29 cellular contexts compared by ENCODE assay signal in genomic region chr14:94655169-94655710, GRCh38. TPM values are rescaled to one million over a fixed set of nuclear protein-coding genes. Genes with fewer than 3 reads are reported as not detected.
"Had no signal": no experiment of that assay in that cellular context is flagged by ENCODE, and none has a peak within 500 bp of the region (broad histone marks: within the 10 kb centered on the region; RNA-seq: fewer than 3 reads in every experiment).

No MANE protein-coding gene starts in this region.

- H3K27ac ChIP-seq: colonic mucosa, dorsolateral prefrontal cortex, gastroesophageal sphincter, hepatocyte, psoas muscle, spleen had no signal

- H3K27me3 ChIP-seq: adrenal gland, body of pancreas, colonic mucosa, dorsolateral prefrontal cortex, hepatocyte, pancreas, testis had no signal

- ATAC-seq: activated CD8-positive, alpha-beta memory T cell treated with anti-CD3 and anti-CD28 coated beads, Interleukin-2, amount 10 ng/mL, durations not matched to agents 7 days and 5 days; activated CD8-positive, alpha-beta T cell treated with anti-CD3 and anti-CD28 coated beads for 36 hours; gastroesophageal sphincter; psoas muscle; stimulated activated naive CD8-positive, alpha-beta T cell treated with anti-CD3 and anti-CD28 coated beads, Interleukin-15, Interleukin-2, amounts not matched to agents 100 U/mL and 50 U/mL, for 24 hours; WTC11 had no signal

- DNase-seq: activated CD4-positive, alpha-beta T cell treated with anti-CD3 and anti-CD28 coated beads, Interleukin-2, amount 50 U/mL, for 1 hour; activated CD8-positive, alpha-beta memory T cell treated with anti-CD3 and anti-CD28 coated beads, Interleukin-2, amount 10 ng/mL, durations not matched to agents 7 days and 5 days; activated CD8-positive, alpha-beta T cell treated with anti-CD3 and anti-CD28 coated beads for 36 hours; activated effector memory CD4-positive, alpha-beta T cell treated with anti-CD3 and anti-CD28 coated beads, Interleukin-2, amount 50 U/mL, for 16 hours; activated naive CD4-positive, alpha-beta T cell treated with anti-CD3 and anti-CD28 coated beads for 36 hours; activated naive CD8-positive, alpha-beta T cell treated with anti-CD3 and anti-CD28 coated beads for 36 hours; aorta; cerebellar nuclear complex; colonic mucosa; dorsolateral prefrontal cortex; effector memory CD4-positive, alpha-beta T cell; erythroblast; islet precursor cell; naive B cell; nucleus accumbens; pancreas; psoas muscle; spleen; stimulated activated CD4-positive, alpha-beta T cell treated with anti-CD3 and anti-CD28 coated beads, Interleukin-2, amount 100 ng/mL, for 48 hours; stimulated activated naive CD8-positive, alpha-beta T cell treated with anti-CD3 and anti-CD28 coated beads, Interleukin-15, Interleukin-2, amounts not matched to agents 100 U/mL and 50 U/mL, for 24 hours; T-helper 2 cell; testis had no signal

- H3K4me3 ChIP-seq: adrenal gland, body of pancreas, colonic mucosa, dorsolateral prefrontal cortex, gastroesophageal sphincter, hepatocyte, pancreas, psoas muscle, spleen, testis had no signal

- H3K36me3 ChIP-seq: adrenal gland, colonic mucosa, gastroesophageal sphincter, pancreas, spleen had no signal

RNA-seq across cellular contexts. Expression of gene SERPINA3, which starts 43.0 kb away (rescaled TPM):
- total RNA-seq: activated CD8-positive, alpha-beta memory T cell treated with anti-CD3 and anti-CD28 coated beads, Interleukin-2, amount 10 ng/mL, durations not matched to agents 7 days and 5 days; activated CD8-positive, alpha-beta T cell treated with anti-CD3 and anti-CD28 coated beads for 36 hours; activated naive CD4-positive, alpha-beta T cell treated with anti-CD3 and anti-CD28 coated beads for 36 hours; activated naive CD8-positive, alpha-beta T cell treated with anti-CD3 and anti-CD28 coated beads for 36 hours; activated T-helper 1 cell treated with anti-CD3 and anti-CD28 coated beads, Interleukin-12 subunit alpha, Interleukin-12 subunit beta, Interleukin-2, Interleukin-4 antibody, amounts not matched to agents 30 ng/mL and 10 ng/mL and 1 ng/mL, durations not matched to agents 14 hours and 24 hours and 36 hours; neural crest cell had no signal
